ENCODE assay signal across 23 cellular contexts in the genomic region with DNA sequence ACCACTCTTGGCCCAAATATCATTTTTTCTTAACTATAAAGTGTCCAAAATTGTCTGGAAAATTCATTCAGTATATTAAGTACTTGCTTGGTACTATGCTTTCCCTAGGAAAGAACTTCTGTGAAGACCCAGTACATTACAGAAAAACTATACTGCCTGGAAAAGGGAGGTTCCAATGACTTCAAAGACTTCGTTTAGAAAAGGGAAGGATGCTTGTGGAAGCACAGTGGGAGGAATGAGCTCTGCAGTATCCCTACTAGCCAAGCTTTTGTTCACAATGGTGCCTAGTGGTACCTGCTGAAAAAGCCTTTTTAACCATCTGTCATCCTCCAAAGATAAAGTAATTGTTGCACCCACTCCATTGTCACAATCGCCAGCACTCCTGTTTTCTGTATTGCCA.
"Had no signal": no experiment of that assay in that cellular context is flagged by ENCODE, and none has a peak within 500 bp of the region (broad histone marks: within the 10 kb centered on the region; RNA-seq: fewer than 3 reads in every experiment).

No MANE protein-coding gene starts in this region.

- H3K4me3 ChIP-seq: MG63, SJSA1, SK-N-MC had no signal

- H3K36me3 ChIP-seq: MG63, SJSA1 had no signal

- H3K4me1 ChIP-seq: SJSA1 had no signal

- H3K27ac Mint-ChIP-seq: IgD-negative memory B cell had no signal

- H3K9me3 ChIP-seq: MG63, SJSA1 had no signal

- H3K27me3 ChIP-seq: MG63, SJSA1 had no signal

- ATAC-seq: HepG2 had no signal

- DNase-seq: NCI-H1092, NCI-H1105 treated with DMSO at 0.1 percent for 48 hours, NCI-H1417 treated with DMSO at 0.1 percent for 48 hours, NCI-H146, NCI-H1694 treated with DMSO at 0.1 percent for 48 hours, NCI-H2029, NCI-H2081 treated with DMSO at 0.1 percent for 48 hours, NCI-H2171, NCI-H226, NCI-H446, NCI-H510A, NCI-H524 treated with DMSO at 0.1 percent for 48 hours, NCI-H69, NCI-H774, Right ventricle myocardium superior, RPMI8226, SIG-M5, T-helper 1 cell had no signal

- H3K27ac ChIP-seq: SJSA1, SK-N-MC had no signal

- H3K9me3 Mint-ChIP-seq: IgD-negative memory B cell had no signal

- H3K27me3 Mint-ChIP-seq: IgD-negative memory B cell had no signal
